20 cellular contexts compared by ENCODE assay signal in the genomic region with DNA sequence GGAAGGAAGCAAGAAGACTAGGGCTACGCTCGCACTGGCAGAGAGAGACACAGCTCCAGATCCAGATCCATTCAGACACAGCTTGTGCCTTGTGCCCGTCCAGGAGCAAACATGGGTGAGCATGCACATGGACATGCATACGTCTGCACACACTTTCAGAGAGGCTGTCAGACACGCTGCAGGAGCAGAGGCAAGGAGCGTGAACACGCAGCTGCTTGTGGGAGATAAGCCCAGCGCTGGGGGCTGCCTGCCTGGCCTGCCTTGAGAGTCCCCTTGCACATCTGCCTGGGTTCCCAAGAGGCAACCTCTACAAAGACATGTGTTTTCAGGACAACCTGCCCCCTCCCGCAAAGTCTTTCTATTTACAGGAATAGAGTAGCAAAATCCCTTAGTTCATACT.
"Had no signal": no experiment of that assay in that cellular context is flagged by ENCODE, and none has a peak within 500 bp of the region (broad histone marks: within the 10 kb centered on the region; RNA-seq: fewer than 3 reads in every experiment).

No MANE protein-coding gene starts in this region.

- H3K27me3 Mint-ChIP-seq: naive B cell had no signal

- H3K4me3 Mint-ChIP-seq: endodermal cell, naive B cell, nephron had no signal

- H3K27ac ChIP-seq: colonic mucosa, hepatocyte, psoas muscle, stomach, thoracic aorta, transverse colon had no signal

- H3K36me3 ChIP-seq: colonic mucosa, thoracic aorta, transverse colon had no signal

- H3K9me3 Mint-ChIP-seq: endodermal cell, naive B cell, nephron had no signal

- H3K4me2 ChIP-seq: hepatocyte had no signal

- H3K27me3 ChIP-seq: colonic mucosa, stomach, transverse colon had no signal

- ATAC-seq: left colon, left ventricle myocardium superior, psoas muscle had no signal

- DNase-seq: colonic mucosa; dermis blood vessel endothelial cell; endodermal cell; foreskin melanocyte; head of caudate nucleus; left colon; left ventricle myocardium superior; mesendoderm; naive B cell; psoas muscle; small intestine; stimulated activated CD4-positive, alpha-beta T cell treated with anti-CD3 and anti-CD28 coated beads, Interleukin-12 subunit alpha, Interleukin-12 subunit beta, amount 100 ng/mL, for 4 hours; stimulated activated naive CD4-positive, alpha-beta T cell; stomach; substantia nigra; transverse colon had no signal

- H3K4me3 ChIP-seq: colonic mucosa, hepatocyte, lung, psoas muscle, stomach, thoracic aorta, transverse colon had no signal

- H3K9me3 ChIP-seq: colonic mucosa, psoas muscle, stomach, thoracic aorta, transverse colon had no signal

- H3K27ac Mint-ChIP-seq: endodermal cell, naive B cell, nephron had no signal

- H3K4me1 ChIP-seq: colonic mucosa had no signal
